2 cellular contexts compared by ENCODE assay signal in the genomic region with DNA sequence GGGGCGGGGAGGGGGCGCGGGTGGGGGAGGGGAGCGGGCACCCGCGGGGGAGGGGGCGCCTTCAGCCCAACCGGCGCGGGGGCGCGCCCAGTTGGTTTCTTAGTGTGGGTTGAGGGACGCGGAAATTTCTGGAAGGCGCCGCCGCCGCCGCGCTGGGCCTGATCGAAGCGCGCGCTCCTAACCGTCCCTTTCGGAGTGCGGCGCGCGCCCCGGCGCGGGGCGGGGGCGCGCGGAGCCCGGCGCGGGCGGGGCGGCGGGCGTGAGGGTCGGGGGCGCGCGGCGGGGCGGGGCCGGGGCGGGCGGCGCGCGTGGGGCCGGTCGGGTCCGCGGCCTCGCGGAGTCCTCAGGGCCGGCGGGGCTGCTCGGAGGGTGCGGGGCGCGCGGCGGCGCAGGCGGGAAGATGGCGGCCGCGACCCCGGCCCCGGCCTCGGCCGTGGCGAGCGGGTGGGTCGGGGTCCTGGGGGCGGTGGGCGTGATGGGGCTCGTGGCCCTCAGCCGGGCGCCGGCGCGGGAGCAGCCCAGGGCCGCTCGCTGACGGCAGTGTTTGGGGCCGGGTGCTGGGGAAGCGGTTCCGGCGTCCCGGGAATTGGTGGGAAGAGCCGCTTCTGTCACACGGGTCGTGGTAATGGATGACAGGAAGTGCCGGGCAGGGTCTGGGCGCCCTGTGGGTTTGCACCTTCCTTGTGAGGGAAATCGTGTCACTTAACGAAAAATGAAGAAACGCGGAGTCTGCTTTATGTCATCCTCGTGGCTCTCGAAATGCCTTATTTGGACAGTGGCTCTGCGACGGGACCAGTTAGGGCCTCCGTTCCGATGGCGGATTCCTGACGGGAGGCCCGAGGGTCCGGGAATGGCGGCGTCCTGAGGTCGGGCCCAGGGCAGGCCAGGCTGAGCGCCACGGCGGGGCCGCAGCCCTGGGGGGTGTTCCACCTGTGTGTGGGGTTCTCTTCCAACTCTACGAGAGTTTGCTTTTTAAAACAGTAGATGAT.
TF ChIP-seq lines count a peak whose summit lies in the region.

No MANE protein-coding gene starts in this region.

TF ChIP-seq in GM23338, 12 proteins besides CTCF, POLR2A, EP300 and RAD21 (continued from another document):
- TF ChIP-seq ZNF331 (CRISPR knock-in tag; IDR thresholded peaks at IDR 0.05; ENCODE audit: low read depth) (no peak), ZNF462 (CRISPR knock-in tag; IDR thresholded peaks at IDR 0.05) (no peak)
TF ChIP-seq in GM23338: peak in this region for 1.

TF ChIP-seq in SK-N-SH, 30 proteins besides CTCF, POLR2A, EP300 and RAD21 (continued from another document):
- TF ChIP-seq REST (IDR thresholded peaks at IDR 0.05; ENCODE audit: low read depth, low read length) (no peak), YY1 (IDR thresholded peaks at IDR 0.05; ENCODE audit: low read depth) (no peak; the same call in 1 of the 2 replicates), GATA2 (CRISPR knock-in tag; IDR thresholded peaks at IDR 0.05) (no peak), POLR2AphosphoS5 (IDR thresholded peaks at IDR 0.05; ENCODE audit: low read depth, low read length) (peak; percentile 8; the same call in 1 of the 2 replicates), GABPA (IDR thresholded peaks at IDR 0.05; ENCODE audit: low read depth) (peak; percentile 32; the same call in 1 of the 2 replicates)
- TF ChIP-seq, protein P1, sequence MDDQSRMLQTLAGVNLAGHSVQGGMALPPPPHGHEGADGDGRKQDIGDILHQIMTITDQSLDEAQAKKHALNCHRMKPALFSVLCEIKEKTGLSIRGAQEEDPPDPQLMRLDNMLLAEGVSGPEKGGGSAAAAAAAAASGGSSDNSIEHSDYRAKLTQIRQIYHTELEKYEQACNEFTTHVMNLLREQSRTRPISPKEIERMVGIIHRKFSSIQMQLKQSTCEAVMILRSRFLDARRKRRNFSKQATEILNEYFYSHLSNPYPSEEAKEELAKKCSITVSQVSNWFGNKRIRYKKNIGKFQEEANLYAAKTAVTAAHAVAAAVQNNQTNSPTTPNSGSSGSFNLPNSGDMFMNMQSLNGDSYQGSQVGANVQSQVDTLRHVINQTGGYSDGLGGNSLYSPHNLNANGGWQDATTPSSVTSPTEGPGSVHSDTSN (IDR thresholded peaks at IDR 0.05) = peak; percentile 1; the same call in 1 of the 2 replicates
- TF ChIP-seq, protein P2, sequence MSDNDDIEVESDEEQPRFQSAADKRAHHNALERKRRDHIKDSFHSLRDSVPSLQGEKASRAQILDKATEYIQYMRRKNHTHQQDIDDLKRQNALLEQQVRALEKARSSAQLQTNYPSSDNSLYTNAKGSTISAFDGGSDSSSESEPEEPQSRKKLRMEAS (IDR thresholded peaks at IDR 0.05; ENCODE audit: low read depth) = peak; percentile 53
TF ChIP-seq in SK-N-SH: peak in this region for 6.
